10 cellular contexts compared by ENCODE assay signal in genomic region chr6:15443119-15443518, GRCh38.
DNase-seq lines count a peak whose midpoint lies in the region; ATAC-seq and TF ChIP-seq lines count a peak whose summit lies in the region.
"Had no signal": no experiment of that assay in that cellular context is flagged by ENCODE, and none has a peak within 500 bp of the region (broad histone marks: within the 10 kb centered on the region; RNA-seq: fewer than 3 reads in every experiment).

No MANE protein-coding gene starts in this region.

- H3K4me1 ChIP-seq in vagina (peaks cover 42% of the 10 kb centered on the region), spleen (peaks cover 36 to 100% (median 74%) of the 10 kb centered on the region in 6 donors)

- no peaks in the 10 kb centered on the region for H3K9me3 Mint-ChIP-seq in dendritic cell treated with granulocyte-macrophage colony-stimulating factor and Interleukin-4, amounts not matched to agents 40 ng/mL and 50 ng/mL, for 4 days
- H3K9me3 Mint-ChIP-seq: activated T-cell treated with anti-CD3 and anti-CD28 coated beads, Interleukin-2, amount 50 U/mL, for 4 hours had no signal

- H3K36me3 ChIP-seq in vagina: no peaks in the 10 kb centered on the region
- H3K36me3 ChIP-seq in spleen: no peaks in the 10 kb centered on the region

- intact Hi-C loops in dendritic cell treated with granulocyte-macrophage colony-stimulating factor and Interleukin-4, amounts not matched to agents 40 ng/mL and 50 ng/mL, for 4 days (cut with micrococcal nuclease): loop anchor here (5.0 kb wide), 1 partner anchor 191 kb away; no protein-coding TSS in a partner anchor
- intact Hi-C loops in vagina (cut with DNase I): no loop called here
- intact Hi-C loops in spleen (cut with DNase I; ENCODE audit: low total_unique reads): no loop called here

- H3K27me3 ChIP-seq in vagina (no peaks in the 10 kb centered on the region), spleen (replicated peaks in 1 of 7) (no peaks in the 10 kb centered on the region)

- TF ChIP-seq CTCF in omental fat pad (IDR thresholded peaks at IDR 0.05) (no peak), vagina (IDR thresholded peaks at IDR 0.05) (no peak), spleen (IDR thresholded peaks at IDR 0.05 in 8 of 11, conservative IDR thresholded peaks at IDR 0.05 in 3 of 11) (no peak)

- peaks cover 82% of the 10 kb centered on the region for H3K4me1 Mint-ChIP-seq in dendritic cell treated with granulocyte-macrophage colony-stimulating factor and Interleukin-4, amounts not matched to agents 40 ng/mL and 50 ng/mL, for 4 days (ENCODE audit: low read depth)

- H3K4me3 ChIP-seq in vagina: no peak overlapping the region
- no peak overlapping the region for H3K4me3 ChIP-seq in spleen

- peak; percentile 76 for ATAC-seq in omental fat pad (ENCODE audit: low FRiP score)
- ATAC-seq: activated T-cell treated with anti-CD3 and anti-CD28 coated beads, Interleukin-2, amount 50 U/mL, for 4 hours had no signal

- peak overlapping the region; percentile 68 for H3K27ac Mint-ChIP-seq in dendritic cell treated with granulocyte-macrophage colony-stimulating factor and Interleukin-4, amounts not matched to agents 40 ng/mL and 50 ng/mL, for 4 days

- DNase-seq in EL (peak; percentile 86), NOMO-1 treated with DMSO at 0.1 percent for 48 hours (lab: John Stamatoyannopoulos, UW; ENCODE audit: unreplicated experiment) (peak; percentile 78), omental fat pad (ENCODE audit: low spot score) (no peak), vagina (ENCODE audit: extremely low spot score in 2 of 2) (no peak), spleen (no peak), NCI-H146 (lab: John Stamatoyannopoulos, UW) (no peak)
- DNase-seq in activated CD8-positive, alpha-beta memory T cell treated with anti-CD3 and anti-CD28 coated beads, Interleukin-2, amount 50 U/mL, for 4 hours: no peak
- DNase-seq: activated T-cell treated with anti-CD3 and anti-CD28 coated beads, Interleukin-2, amount 50 U/mL, for 4 hours; NCI-H1694 treated with DMSO at 0.1 percent for 48 hours had no signal

- H3K9me3 ChIP-seq in vagina (no peaks in the 10 kb centered on the region), spleen (no peaks in the 10 kb centered on the region)

- H3K4me3 Mint-ChIP-seq in dendritic cell treated with granulocyte-macrophage colony-stimulating factor and Interleukin-4, amounts not matched to agents 40 ng/mL and 50 ng/mL, for 4 days: no peak overlapping the region
- H3K4me3 Mint-ChIP-seq: activated T-cell treated with anti-CD3 and anti-CD28 coated beads, Interleukin-2, amount 50 U/mL, for 4 hours had no signal

- no peaks in the 10 kb centered on the region for H3K27me3 Mint-ChIP-seq in dendritic cell treated with granulocyte-macrophage colony-stimulating factor and Interleukin-4, amounts not matched to agents 40 ng/mL and 50 ng/mL, for 4 days

- H3K36me3 Mint-ChIP-seq in dendritic cell treated with granulocyte-macrophage colony-stimulating factor and Interleukin-4, amounts not matched to agents 40 ng/mL and 50 ng/mL, for 4 days (ENCODE audit: low read depth): peaks cover 16% of the 10 kb centered on the region

- TF ChIP-seq POLR2A in vagina (IDR thresholded peaks at IDR 0.05) (no peak), spleen (IDR thresholded peaks at IDR 0.05) (no peak)

- WGBS in spleen, 5 donors: 46 to 72% (median 64%) methylated on average over 3 of the region's 3 CpGs

- H3K27ac ChIP-seq in vagina: no peak overlapping the region
- no peak overlapping the region for H3K27ac ChIP-seq in spleen

Comparison
In these comparisons a context has a peak if more than half of its experiments do, and no peak if none do; other contexts are left out.
1. DNase-seq: peak in EL (single experiment) and NOMO-1 treated with DMSO at 0.1 percent for 48 hours (single experiment); none in omental fat pad (single experiment), vagina (0 of 2), spleen (single experiment), activated CD8-positive, alpha-beta memory T cell treated with anti-CD3 and anti-CD28 coated beads, Interleukin-2, amount 50 U/mL, for 4 hours (single experiment) and NCI-H146 (single experiment).